9 cellular contexts compared by ENCODE assay signal in the genomic region with DNA sequence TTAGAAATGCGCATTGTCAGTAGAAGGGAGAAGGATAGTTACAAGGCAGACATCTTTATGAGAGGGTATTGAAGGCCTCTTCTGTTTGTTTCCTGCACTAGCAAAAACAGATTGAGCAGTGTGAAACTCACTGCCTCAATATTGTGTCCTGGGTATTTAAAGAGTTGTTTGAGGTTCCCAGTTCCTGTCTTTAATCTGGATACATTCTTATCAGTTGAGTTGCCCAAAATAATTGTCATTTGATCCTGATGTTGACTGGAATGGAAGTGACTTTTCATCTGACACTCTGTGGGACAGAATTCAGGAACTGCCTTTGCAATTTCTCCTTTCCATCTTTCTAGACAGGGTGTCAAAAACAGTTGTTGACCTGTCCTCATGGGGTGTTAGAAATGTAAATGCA. TPM values are rescaled to one million over a fixed set of nuclear protein-coding genes. Genes with fewer than 3 reads are reported as not detected.
DNase-seq lines count a peak whose midpoint lies in the region; ATAC-seq and TF ChIP-seq lines count a peak whose summit lies in the region.
"Had no signal": no experiment of that assay in that cellular context is flagged by ENCODE, and none has a peak within 500 bp of the region (broad histone marks: within the 10 kb centered on the region; RNA-seq: fewer than 3 reads in every experiment).

No MANE protein-coding gene starts in this region.

- H3K9me3 ChIP-seq in SU-DHL-6 (ENCODE audit: insufficient read depth, low read length) = no peaks in the 10 kb centered on the region
- H3K9me3 ChIP-seq in skeletal muscle satellite cell (replicated peaks; ENCODE audit: low read length) = no peaks in the 10 kb centered on the region

- H3K4me2 ChIP-seq in SU-DHL-6 (ENCODE audit: low read depth, low read length, poor library complexity, severe bottlenecking) = peak overlapping the region; percentile 93
- peak overlapping the region; percentile 84 for H3K4me2 ChIP-seq in skeletal muscle satellite cell (ENCODE audit: low read length)

- H4K20me1 ChIP-seq in SU-DHL-6 (ENCODE audit: low read depth, low read length) = no peaks in the 10 kb centered on the region

- peaks cover 35% of the 10 kb centered on the region for H3K4me1 ChIP-seq in skeletal muscle satellite cell (ENCODE audit: control insufficient read depth, insufficient read depth, low read length)

- H3K9ac ChIP-seq in SU-DHL-6 (ENCODE audit: low read length) = peak overlapping the region; percentile 85; the same call in 1 of the 2 replicates
- peak overlapping the region; percentile 86 for H3K9ac ChIP-seq in skeletal muscle satellite cell (ENCODE audit: low read depth, low read length)

- peaks cover 25% of the 10 kb centered on the region for H3K79me2 ChIP-seq in SU-DHL-6 (ENCODE audit: insufficient read depth, low read length)

- no peak overlapping the region for H2AFZ ChIP-seq in SU-DHL-6 (ENCODE audit: low read depth, low read length, severe bottlenecking)

- TF ChIP-seq CTCF in GM12864 (IDR thresholded peaks at IDR 0.05; ENCODE audit: low read depth, low read length, missing control alignments) (no peak), SU-DHL-6 (IDR thresholded peaks at IDR 0.05; ENCODE audit: insufficient read depth, low read length, poor library complexity, severe bottlenecking) (no peak), fibroblast of the aortic adventitia (IDR thresholded peaks at IDR 0.05; ENCODE audit: insufficient read depth, low read length) (no peak)

- peak overlapping the region; percentile 68 for H3K4me3 ChIP-seq in GM12864 (ENCODE audit: low read depth, low read length)
- peak overlapping the region; percentile 85 for H3K4me3 ChIP-seq in SU-DHL-6 (ENCODE audit: insufficient read depth, low read length, poor library complexity, severe bottlenecking)
- H3K4me3 ChIP-seq in fibroblast of the aortic adventitia (ENCODE audit: low read depth, low read length) = peak overlapping the region; percentile 88
- H3K4me3 ChIP-seq in skeletal muscle satellite cell (ENCODE audit: low read length) = peak overlapping the region; percentile 84

- no peak for ATAC-seq in GM19467 (IDR thresholded peaks at IDR 0.05; ENCODE audit: unreplicated experiment)
- ATAC-seq in GM21619 (IDR thresholded peaks at IDR 0.05; ENCODE audit: unreplicated experiment) = no peak

- DNase-seq in GM12864 (ENCODE audit: low read depth) = no peak
- DNase-seq in fibroblast of the aortic adventitia (ENCODE audit: low read depth) = no peak
- no peak for DNase-seq in H4 (ENCODE audit: low spot score)
- DNase-seq in stimulated activated CD4-positive, alpha-beta T cell treated with anti-CD3 and anti-CD28 coated beads, Interleukin-4, amount 100 ng/mL, for 1 hour = no peak
- DNase-seq: NCI-H1436 had no signal

- H3F3A ChIP-seq in SU-DHL-6 (ENCODE audit: insufficient read depth) = peaks cover 29% of the 10 kb centered on the region

- H3K36me3 ChIP-seq in SU-DHL-6 (ENCODE audit: low read length) = no peaks in the 10 kb centered on the region
- peaks cover 17% of the 10 kb centered on the region for H3K36me3 ChIP-seq in skeletal muscle satellite cell (ENCODE audit: insufficient read depth, low read length)

- peak overlapping the region; percentile 82 for H3K27ac ChIP-seq in SU-DHL-6 (ENCODE audit: low read depth, low read length)

- no peaks in the 10 kb centered on the region for H3K9me2 ChIP-seq in SU-DHL-6 (replicated peaks; ENCODE audit: insufficient read depth, low read length)

- H3K27me3 ChIP-seq in SU-DHL-6 (ENCODE audit: low read length) = no peaks in the 10 kb centered on the region
- no peaks in the 10 kb centered on the region for H3K27me3 ChIP-seq in skeletal muscle satellite cell (ENCODE audit: control insufficient read depth, insufficient read depth, low read length)

RNA-seq across cellular contexts. Expression of a gene that starts 1.7 kb away (rescaled TPM):
- total RNA-seq in fibroblast of the aortic adventitia (ENCODE audit: low replicate concordance) = 40.0 and 60.6 TPM in 2 replicates
- total RNA-seq in skeletal muscle satellite cell (2012; rRNA removed) = 31.2 and 43.6 TPM in 2 replicates
- total RNA-seq in H4 (2014; rRNA removed; shearing (Covaris generic)) = 20.7 and 21.5 TPM in 2 replicates

RNA-seq across cellular contexts. Expression of a gene that starts 37.3 kb away (rescaled TPM):
- 639 and 721 TPM in 2 replicates for total RNA-seq in fibroblast of the aortic adventitia (ENCODE audit: low replicate concordance)
- 663 and 678 TPM in 2 replicates for total RNA-seq in skeletal muscle satellite cell (2012; rRNA removed)
- total RNA-seq in H4 (2014; rRNA removed; shearing (Covaris generic)) = 53.8 and 69.6 TPM in 2 replicates
